Comparison of ENCODE assay signal across 10 cellular contexts in genomic region chr6:52551483-52552277, GRCh38. TPM values are rescaled to one million over a fixed set of nuclear protein-coding genes. Genes with fewer than 3 reads are reported as not detected.
DNase-seq lines count a peak whose midpoint lies in the region; ATAC-seq and TF ChIP-seq lines count a peak whose summit lies in the region.
"Had no signal": no experiment of that assay in that cellular context is flagged by ENCODE, and none has a peak within 500 bp of the region (broad histone marks: within the 10 kb centered on the region; RNA-seq: fewer than 3 reads in every experiment).

No MANE protein-coding gene starts in this region.

- H3K4me3 ChIP-seq in H7 (ENCODE audit: insufficient read depth, low read depth, low read length) (no peak overlapping the region), epithelial cell of esophagus (ENCODE audit: low read length) (no peak overlapping the region), muscle layer of colon (ENCODE audit: low read depth in 1 of 2, low read length in 2 of 2) (peak overlapping the region in 1 of 2 donors; percentile 45)

- no peak for ATAC-seq in HG03025 (IDR thresholded peaks at IDR 0.05; ENCODE audit: low FRiP score, unreplicated experiment)
- no peak for ATAC-seq in HG02610 (IDR thresholded peaks at IDR 0.05; ENCODE audit: unreplicated experiment)
- no peak for ATAC-seq in GM18517 (IDR thresholded peaks at IDR 0.05; ENCODE audit: unreplicated experiment)
- no peak for ATAC-seq in GM21367 (IDR thresholded peaks at IDR 0.05; ENCODE audit: unreplicated experiment)

- no peak overlapping the region for H3K9ac ChIP-seq in muscle layer of colon (ENCODE audit: low read length)
- H3K9ac ChIP-seq: KMS-11 had no signal

- TF ChIP-seq CTCF in epithelial cell of esophagus (IDR thresholded peaks at IDR 0.05; ENCODE audit: insufficient read depth, low read depth, low read length, missing control alignments) = no peak

- no peaks in the 10 kb centered on the region for H3K9me3 ChIP-seq in muscle layer of colon (ENCODE audit: low read length)
- H3K9me3 ChIP-seq: neutrophil had no signal

- peaks cover 49% of the 10 kb centered on the region for H3K4me1 ChIP-seq in muscle layer of colon (ENCODE audit: insufficient read depth, low read length)

- DNase-seq in H7 = peak; percentile 59
- DNase-seq in NCI-H82 treated with DMSO at 0.1 percent for 48 hours (lab: John Stamatoyannopoulos, UW; ENCODE audit: unreplicated experiment) = peak; percentile 69
- peak; percentile 74 for DNase-seq in epithelial cell of esophagus (ENCODE audit: low read depth)

- H3K27ac ChIP-seq in muscle layer of colon (ENCODE audit: low read depth, low read length) = peak overlapping the region; percentile 56
- H3K27ac ChIP-seq: KMS-11, neutrophil had no signal

- no peaks in the 10 kb centered on the region for H3K36me3 ChIP-seq in H7 (replicated peaks; ENCODE audit: control insufficient read depth, insufficient read depth, low read length)
- no peaks in the 10 kb centered on the region for H3K36me3 ChIP-seq in muscle layer of colon (ENCODE audit: insufficient read depth, low read length)
- H3K36me3 ChIP-seq: neutrophil had no signal

- H3K27me3 ChIP-seq in H7 (ENCODE audit: control insufficient read depth, insufficient read depth, low read length) = no peaks in the 10 kb centered on the region
- no peaks in the 10 kb centered on the region for H3K27me3 ChIP-seq in muscle layer of colon (ENCODE audit: control insufficient read depth in 1 of 2, insufficient read depth in 2 of 2, low read length in 2 of 2)
- H3K27me3 ChIP-seq: neutrophil had no signal

RNA-seq across cellular contexts. Expression of gene TRAM2, which starts 25.2 kb away (rescaled TPM):
- 8.7 and 9.2 TPM in 2 replicates for total RNA-seq in H7 (2014; rRNA removed; shearing (Covaris generic))
